ENCODE assay signal across 9 cellular contexts in genomic region chr16:3431779-3432219, GRCh38. TPM values are rescaled to one million over a fixed set of nuclear protein-coding genes. Genes with fewer than 3 reads are reported as not detected.
DNase-seq lines count a peak whose midpoint lies in the region; ATAC-seq and TF ChIP-seq lines count a peak whose summit lies in the region.
"Had no signal": no experiment of that assay in that cellular context is flagged by ENCODE, and none has a peak within 500 bp of the region (broad histone marks: within the 10 kb centered on the region; RNA-seq: fewer than 3 reads in every experiment).

No MANE protein-coding gene starts in this region.

- TF ChIP-seq CTCF in A673 (conservative IDR thresholded peaks at IDR 0.05; ENCODE audit: low read depth, low read length): no peak
- TF ChIP-seq CTCF in lung (IDR thresholded peaks at IDR 0.05; ENCODE audit: control extremely low read depth, extremely low read depth): no peak

- peaks cover 11% of the 10 kb centered on the region for H3K4me1 Mint-ChIP-seq in activated naive CD8-positive, alpha-beta T cell treated with anti-CD3 and anti-CD28 coated beads, Interleukin-2, amount 10 ng/mL, durations not matched to agents 7 days and 5 days

- intact Hi-C loops in A673 (cut with micrococcal nuclease; ENCODE audit: unreplicated experiment): no loop called here

- H3K27me3 ChIP-seq in A673 (replicated peaks; ENCODE audit: insufficient read depth, low read depth, low read length, poor library complexity) (peaks cover 26% of the 10 kb centered on the region), lung (ENCODE audit: control insufficient read depth, insufficient read depth) (no peaks in the 10 kb centered on the region)

- peak overlapping the region; percentile 9 for H3K4me3 Mint-ChIP-seq in activated naive CD8-positive, alpha-beta T cell treated with anti-CD3 and anti-CD28 coated beads, Interleukin-2, amount 10 ng/mL, durations not matched to agents 7 days and 5 days

- POLR2A ChIA-PET in A673 (lab: Charles Lee; ENCODE audit: low non-redundant PET): no interaction called here
- POLR2A ChIA-PET in activated naive CD8-positive, alpha-beta T cell treated with anti-CD3 and anti-CD28 coated beads, Interleukin-2, amount 10 ng/mL, durations not matched to agents 7 days and 5 days (lab: Charles Lee): interaction anchor here (0.5 to 1.3 kb wide), 3 partner anchors 26 to 460 kb away, joined by 3 to 5 read pairs (median 3); partner anchors contain the start of genes ZNF174 and ZSCAN32

- H3K27me3 Mint-ChIP-seq in activated naive CD8-positive, alpha-beta T cell treated with anti-CD3 and anti-CD28 coated beads, Interleukin-2, amount 10 ng/mL, durations not matched to agents 7 days and 5 days: no peaks in the 10 kb centered on the region

- BruUV-seq in A673 (replicated peaks; lab: Mats Ljungman, UMichigan): no TSS peak

- peak; percentile 82 for ATAC-seq in activated naive CD8-positive, alpha-beta T cell treated with anti-CD3 and anti-CD28 coated beads, Interleukin-2, amount 10 ng/mL, durations not matched to agents 7 days and 5 days (ENCODE audit: low read depth)
- no peak for ATAC-seq in lung (ENCODE audit: insufficient read depth, low FRiP score)
- ATAC-seq in GM18520 (IDR thresholded peaks at IDR 0.05; ENCODE audit: unreplicated experiment): no peak

- H3K36me3 ChIP-seq in A673 (ENCODE audit: insufficient read depth, low read length, poor library complexity, severe bottlenecking) (no peaks in the 10 kb centered on the region), lung (ENCODE audit: control insufficient read depth in 2 of 2, insufficient read depth in 2 of 2, low read length in 2 of 2) (peaks cover 1 to 6% of the 10 kb centered on the region in 2 donors)

- H3K36me3 Mint-ChIP-seq in activated naive CD8-positive, alpha-beta T cell treated with anti-CD3 and anti-CD28 coated beads, Interleukin-2, amount 10 ng/mL, durations not matched to agents 7 days and 5 days: peaks cover 45% of the 10 kb centered on the region

- no peak overlapping the region for H3K27ac ChIP-seq in A673 (ENCODE audit: low read depth, low read length, poor library complexity, severe bottlenecking)
- H3K27ac ChIP-seq in lung (ENCODE audit: low read depth in 1 of 2, low read length in 1 of 2): no peak overlapping the region
- H3K27ac ChIP-seq: C4-2B had no signal

- peak overlapping the region; percentile 40 for H3K4me3 ChIP-seq in A673 (ENCODE audit: low read depth, low read length, poor library complexity, severe bottlenecking)
- no peak overlapping the region for H3K4me3 ChIP-seq in lung

- peak; percentile 80 for DNase-seq in A673 (ENCODE audit: low spot score)
- peak; percentile 56 for DNase-seq in NOMO-1 treated with dmso at 0.1 percent for 144 hours (lab: John Stamatoyannopoulos, UW; ENCODE audit: unreplicated experiment)
- DNase-seq in activated naive CD8-positive, alpha-beta T cell treated with anti-CD3 and anti-CD28 coated beads, Interleukin-2, amount 10 ng/mL, durations not matched to agents 7 days and 5 days: peak; percentile 72
- DNase-seq in lung (ENCODE audit: low spot score): peak; percentile 34
- peak; percentile 34 for DNase-seq in stimulated activated naive CD4-positive, alpha-beta T cell treated with Interleukin-2 at 50 U/mL for 16 hours (lab: John Stamatoyannopoulos, UW)
- no peak for DNase-seq in COLO668 (lab: John Stamatoyannopoulos, UW; ENCODE audit: unreplicated experiment)
- no peak for DNase-seq in pons (ENCODE audit: low spot score)

- CTCF ChIA-PET in A673 (lab: Charles Lee): no interaction called here

- no peaks in the 10 kb centered on the region for H3K4me1 ChIP-seq in A673 (ENCODE audit: insufficient read depth, low read length, poor library complexity, severe bottlenecking)
- H3K4me1 ChIP-seq in lung (ENCODE audit: control insufficient read depth in 2 of 2, insufficient read depth in 2 of 2, low read length in 2 of 2): peaks cover 0 to 4% of the 10 kb centered on the region in 2 donors

- peaks cover 14% of the 10 kb centered on the region for H3K9me3 Mint-ChIP-seq in activated naive CD8-positive, alpha-beta T cell treated with anti-CD3 and anti-CD28 coated beads, Interleukin-2, amount 10 ng/mL, durations not matched to agents 7 days and 5 days

- H3K27ac Mint-ChIP-seq in activated naive CD8-positive, alpha-beta T cell treated with anti-CD3 and anti-CD28 coated beads, Interleukin-2, amount 10 ng/mL, durations not matched to agents 7 days and 5 days: peak overlapping the region; percentile 32

- WGBS in lung, 2 donors: 56 to 69% methylated on average over 26 of the region's 26 CpGs

- H3K9me3 ChIP-seq in A673 (ENCODE audit: low read depth, low read length, poor library complexity, severe bottlenecking) (no peaks in the 10 kb centered on the region), lung (ENCODE audit: control insufficient read depth in 2 of 2, insufficient read depth in 1 of 2, low read length in 1 of 2) (peaks cover 0 to 14% of the 10 kb centered on the region in 2 donors)

RNA-seq across cellular contexts. Expression of gene ZNF597, which starts 11.5 kb away (rescaled TPM):
- total RNA-seq in A673 (2021) (2.4 and 2.8 TPM in 2 replicates), lung (1 to 10 TPM; 3.3 to 4.2 TPM)
- 1 to 10 TPM; 3.6 to 4.2 TPM for total RNA-seq in activated naive CD8-positive, alpha-beta T cell treated with anti-CD3 and anti-CD28 coated beads, Interleukin-2, amount 10 ng/mL, durations not matched to agents 7 days and 5 days
- 1 to 10 TPM; 1.5 TPM for polyA plus RNA-seq in lung

RNA-seq across cellular contexts. Expression of gene NAA60, which starts 11.7 kb away (rescaled TPM):
- total RNA-seq in A673 (2021) (39.4 and 40.7 TPM in 2 replicates), lung (10 to 100 TPM; 16.6 to 57.7 TPM)
- 10 to 100 TPM; 54.0 to 54.6 TPM for total RNA-seq in activated naive CD8-positive, alpha-beta T cell treated with anti-CD3 and anti-CD28 coated beads, Interleukin-2, amount 10 ng/mL, durations not matched to agents 7 days and 5 days
- polyA plus RNA-seq in lung: 10 to 100 TPM; 46.9 to 50.1 TPM

RNA-seq across cellular contexts. Expression of gene ZNF174, which starts 30.8 kb away (rescaled TPM):
- total RNA-seq in A673 (2021) (12.2 and 13.7 TPM in 2 replicates), lung (10 to 100 TPM in 1 of 2 donors, 1 to 10 TPM in 1; 8.5 to 10.6 TPM)
- total RNA-seq in activated naive CD8-positive, alpha-beta T cell treated with anti-CD3 and anti-CD28 coated beads, Interleukin-2, amount 10 ng/mL, durations not matched to agents 7 days and 5 days: 10 to 100 TPM; 15.5 to 16.0 TPM
- polyA plus RNA-seq in lung: 1 to 10 TPM; 3.1 to 5.1 TPM

RNA-seq across cellular contexts. Expression of gene ZSCAN32, which starts 31.0 kb away (rescaled TPM):
- total RNA-seq in A673 (2021) (17.2 and 17.3 TPM in 2 replicates), lung (10 to 100 TPM; 10.4 to 11.9 TPM)
- 10 to 100 TPM; 20.5 to 22.5 TPM for total RNA-seq in activated naive CD8-positive, alpha-beta T cell treated with anti-CD3 and anti-CD28 coated beads, Interleukin-2, amount 10 ng/mL, durations not matched to agents 7 days and 5 days
- 10 to 100 TPM in 1 of 2 donors, 1 to 10 TPM in 1; 7.2 to 12.0 TPM for polyA plus RNA-seq in lung

Comparison
In these comparisons a context has a peak if more than half of its experiments do, and no peak if none do; other contexts are left out.
1. DNase-seq: peak in A673 (single experiment), NOMO-1 treated with dmso at 0.1 percent for 144 hours (single experiment), activated naive CD8-positive, alpha-beta T cell treated with anti-CD3 and anti-CD28 coated beads, Interleukin-2, amount 10 ng/mL, durations not matched to agents 7 days and 5 days (single experiment), lung (single experiment) and stimulated activated naive CD4-positive, alpha-beta T cell treated with Interleukin-2 at 50 U/mL for 16 hours (single experiment); none in COLO668 (single experiment) and pons (single experiment).